22 cellular contexts compared by ENCODE assay signal in the genomic region with DNA sequence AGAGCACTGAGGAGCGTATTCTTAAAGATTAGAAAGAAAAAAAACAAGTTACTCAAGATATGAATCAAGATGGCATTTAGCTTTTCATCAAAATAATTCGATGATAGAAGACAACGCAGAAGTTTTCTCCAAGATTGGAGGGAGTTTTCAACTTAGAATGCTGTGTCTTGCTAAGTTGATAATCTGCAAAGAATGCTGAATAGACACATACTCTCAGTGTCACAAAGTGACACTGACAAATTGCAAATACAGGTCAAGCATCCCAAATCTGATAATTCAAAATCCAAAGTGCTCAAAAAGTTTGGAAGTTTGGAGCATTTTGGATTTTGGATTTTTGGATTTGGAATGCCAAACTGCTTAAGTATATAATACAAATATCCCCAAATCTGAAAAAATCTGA.
"Had no signal": no experiment of that assay in that cellular context is flagged by ENCODE, and none has a peak within 500 bp of the region (broad histone marks: within the 10 kb centered on the region; RNA-seq: fewer than 3 reads in every experiment).

No MANE protein-coding gene starts in this region.

- H3K9me3 ChIP-seq: MG63, SJSA1 had no signal

- H3K27me3 ChIP-seq: MG63, SJSA1 had no signal

- FAIRE-seq: RCC 7860 had no signal

- H3K36me3 ChIP-seq: SJSA1 had no signal

- H3K27ac ChIP-seq: SJSA1, SK-N-MC had no signal

- H3K4me1 ChIP-seq: SJSA1 had no signal

- DNase-seq: Karpas-422, KG1, MG63, NCI-H1092, NCI-H1105 treated with DMSO at 0.1 percent for 48 hours, NCI-H1417 treated with DMSO at 0.1 percent for 48 hours, NCI-H146, NCI-H1694 treated with DMSO at 0.1 percent for 48 hours, NCI-H1930, NCI-H2081, NCI-H2107, NCI-H2227 treated with DMSO at 0.1 percent for 48 hours, NCI-H510A, NCI-H524 treated with DMSO at 0.1 percent for 48 hours, NCI-H69, NCI-H774, Right ventricle myocardium superior, RPMI8226, SIG-M5 had no signal

- H3K4me3 ChIP-seq: MG63, SJSA1, SK-N-MC had no signal
